Comparison of ENCODE assay signal across 13 cellular contexts in the genomic region with DNA sequence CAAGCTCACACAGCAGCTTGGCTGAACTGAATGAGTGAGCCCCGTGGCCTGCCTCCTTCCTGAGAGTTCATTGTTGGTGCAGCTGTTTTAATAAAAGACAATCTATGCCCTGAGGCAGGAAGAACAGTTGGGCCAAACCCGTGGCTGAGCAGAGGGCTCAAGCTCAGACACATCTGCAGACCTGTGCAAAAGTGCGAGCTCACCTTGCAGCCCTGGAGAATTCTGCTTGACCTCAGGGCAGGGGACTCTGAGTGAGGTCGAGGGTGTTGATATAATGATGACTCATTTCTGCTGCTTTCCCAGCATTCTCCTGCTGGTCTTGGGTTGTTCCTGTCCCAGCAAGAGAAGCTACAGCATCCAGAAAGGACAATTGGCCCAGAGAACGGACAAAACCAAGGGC.
DNase-seq lines count a peak whose midpoint lies in the region; ATAC-seq and TF ChIP-seq lines count a peak whose summit lies in the region.
"Had no signal": no experiment of that assay in that cellular context is flagged by ENCODE, and none has a peak within 500 bp of the region (broad histone marks: within the 10 kb centered on the region; RNA-seq: fewer than 3 reads in every experiment).

No MANE protein-coding gene starts in this region.

- no TSS peak for BruUV-seq in PC-3 (replicated peaks; lab: Mats Ljungman, UMichigan)

- no peaks in the 10 kb centered on the region for H3K27me3 ChIP-seq in PC-3 (ENCODE audit: low read length)
- H3K27me3 ChIP-seq: gastroesophageal sphincter, thyroid gland had no signal

- no peak for TF ChIP-seq CTCF in PC-3 (conservative IDR thresholded peaks at IDR 0.05; ENCODE audit: low read depth, low read length)

- no peak overlapping the region for H3K27ac ChIP-seq in PC-3 (ENCODE audit: low read length)
- H3K27ac ChIP-seq: gastroesophageal sphincter, thyroid gland, WERI-Rb-1 had no signal

- CTCF ChIA-PET in PC-3 (lab: Charles Lee) = interaction anchor here (0.6 kb wide), 1 partner anchor 248 kb away, joined by 3 read pairs; no protein-coding TSS in a partner anchor

- H3F3A ChIP-seq in PC-3 (ENCODE audit: low read length, unreplicated experiment) = no peaks in the 10 kb centered on the region

- POLR2A ChIA-PET in PC-3 (lab: Charles Lee; ENCODE audit: unreplicated experiment) = no interaction called here

- H3K4me1 ChIP-seq in PC-3 (ENCODE audit: insufficient read depth, low read length) = peaks cover 16% of the 10 kb centered on the region
- H3K4me1 ChIP-seq: thyroid gland had no signal

- H2AFZ ChIP-seq in PC-3 (ENCODE audit: low read length) = 0 out of 2 replicates have a peak overlapping the region, but pooled peaks have one; percentile 20

- no peaks in the 10 kb centered on the region for H3K79me2 ChIP-seq in PC-3 (ENCODE audit: low read length)

- no peaks in the 10 kb centered on the region for H4K20me1 ChIP-seq in PC-3 (ENCODE audit: low read length)

- no peaks in the 10 kb centered on the region for H3K36me3 ChIP-seq in PC-3 (ENCODE audit: low read depth, low read length)
- H3K36me3 ChIP-seq: gastroesophageal sphincter, thyroid gland, WERI-Rb-1 had no signal

- ATAC-seq in PC-3 (peak; percentile 69), GM18511 (IDR thresholded peaks at IDR 0.05; ENCODE audit: unreplicated experiment) (no peak)
- ATAC-seq: gastroesophageal sphincter had no signal

- peak; percentile 40 for DNase-seq in A172 (ENCODE audit: low spot score)
- DNase-seq in ELR (ENCODE audit: low read depth) = peak; percentile 50
- DNase-seq in PC-3 = peak; percentile 45
- peak; percentile 9 for DNase-seq in fibroblast of peridontal ligament (ENCODE audit: extremely low read depth)
- no peak for DNase-seq in NCI-H1105 treated with DMSO at 0.1 percent for 48 hours (lab: John Stamatoyannopoulos, UW)
- DNase-seq in NCI-H187 (lab: John Stamatoyannopoulos, UW) = no peak
- DNase-seq in activated CD4-positive, CD25-positive, alpha-beta regulatory T cell treated with anti-CD3 and anti-CD28 coated beads, Interleukin-2, amount 50 U/mL, for 72 hours = no peak
- DNase-seq: activated gamma-delta T cell; effector CD4-positive, alpha-beta T cell; thyroid gland; WERI-Rb-1 had no signal

- intact Hi-C loops in PC-3 (cut with micrococcal nuclease) = no loop called here

- no peak overlapping the region for H3K4me3 ChIP-seq in PC-3 (ENCODE audit: low read length)
- H3K4me3 ChIP-seq: gastroesophageal sphincter, thyroid gland had no signal

- H3K4me2 ChIP-seq in PC-3 (ENCODE audit: low read length) = no peak overlapping the region

- no peaks in the 10 kb centered on the region for H3K9me2 ChIP-seq in PC-3 (replicated peaks; ENCODE audit: low read length)

- H3K9ac ChIP-seq in PC-3 (ENCODE audit: low read length) = no peak overlapping the region

- H3K9me3 ChIP-seq in PC-3 (ENCODE audit: low read length) = no peaks in the 10 kb centered on the region
- H3K9me3 ChIP-seq: gastroesophageal sphincter, thyroid gland had no signal

Comparison
In these comparisons a context has a peak if more than half of its experiments do, and no peak if none do; other contexts are left out.
1. DNase-seq: peak in A172 (single experiment), ELR (single experiment), PC-3 (single experiment) and fibroblast of peridontal ligament (single experiment); none in NCI-H1105 treated with DMSO at 0.1 percent for 48 hours (single experiment), NCI-H187 (0 of 2) and activated CD4-positive, CD25-positive, alpha-beta regulatory T cell treated with anti-CD3 and anti-CD28 coated beads, Interleukin-2, amount 50 U/mL, for 72 hours (single experiment).